13 cellular contexts compared by ENCODE assay signal in the genomic region with DNA sequence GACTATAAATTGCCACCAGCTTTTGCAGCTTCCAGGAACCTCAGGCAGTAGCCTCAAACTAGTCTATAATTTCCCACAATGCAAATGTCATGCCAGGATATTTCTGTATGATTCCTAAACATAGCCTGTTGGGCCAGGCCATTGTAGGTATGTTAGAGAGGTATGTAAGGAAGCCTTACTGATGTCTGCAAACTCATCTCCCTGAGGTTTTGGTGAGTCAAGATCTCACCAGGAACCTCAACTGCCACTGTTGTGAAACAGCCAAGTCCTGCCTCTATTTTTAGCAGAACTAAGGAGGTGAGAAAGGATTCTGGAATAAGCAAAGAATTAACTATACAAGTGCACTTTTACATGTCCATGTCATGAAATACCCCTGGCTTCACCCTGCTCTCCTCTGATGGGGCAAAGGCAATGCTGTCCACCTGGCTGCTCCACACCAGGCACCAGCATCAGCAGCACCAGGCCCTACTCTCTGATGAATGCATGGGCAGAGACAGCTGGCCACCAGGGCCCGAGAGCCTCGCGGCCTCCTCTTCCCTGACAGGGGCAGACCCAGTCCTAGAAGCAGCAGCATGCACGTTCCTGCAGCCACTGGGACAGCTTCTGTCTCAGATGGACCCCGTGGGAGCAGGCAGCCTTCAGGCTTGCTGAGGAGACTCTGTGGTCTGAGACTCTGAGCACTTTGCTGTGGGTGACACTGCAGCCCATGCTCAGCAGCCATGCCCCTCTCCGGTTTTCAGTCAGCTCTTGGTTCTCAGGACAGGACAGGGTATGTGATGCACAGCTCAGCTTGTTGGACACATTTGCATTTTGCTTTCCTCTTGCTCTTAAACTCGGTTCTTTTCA.
DNase-seq lines count a peak whose midpoint lies in the region; ATAC-seq, FAIRE-seq and TF ChIP-seq lines count a peak whose summit lies in the region.
"Had no signal": no experiment of that assay in that cellular context is flagged by ENCODE, and none has a peak within 500 bp of the region (broad histone marks: within the 10 kb centered on the region; RNA-seq: fewer than 3 reads in every experiment).

No MANE protein-coding gene starts in this region.

- CTCF ChIA-PET in AG04450 (lab: Charles Lee): no interaction called here

- ATAC-seq in HG03045 (IDR thresholded peaks at IDR 0.05; ENCODE audit: unreplicated experiment): no peak
- ATAC-seq in GM19467 (IDR thresholded peaks at IDR 0.05; ENCODE audit: unreplicated experiment): no peak
- ATAC-seq: SK-N-SH treated with all-trans-retinoic acid at 6 μM for 48 hours had no signal

- POLR2A ChIA-PET in AG04450 (lab: Yijun Ruan, JAX): no interaction called here

- peak overlapping the region; percentile 4 for H3K27ac ChIP-seq in AG04450 (ENCODE audit: low read depth, low read length)
- H3K27ac ChIP-seq: BLaER1, testis had no signal

- H3K4me3 ChIP-seq in AG04450 (ENCODE audit: low read depth, low read length): no peak overlapping the region
- H3K4me3 ChIP-seq in epithelial cell of esophagus (ENCODE audit: low read length): no peak overlapping the region
- H3K4me3 ChIP-seq: BLaER1, MG63, testis had no signal

- no peaks in the 10 kb centered on the region for H3K27me3 ChIP-seq in AG04450 (ENCODE audit: control insufficient read depth, insufficient read depth, low read length)
- H3K27me3 ChIP-seq: BLaER1, MG63, testis had no signal

- no peaks in the 10 kb centered on the region; the same call in 1 of the 2 replicates for H3K9me3 ChIP-seq in AG04450 (ENCODE audit: control insufficient read depth, insufficient read depth, low read length)
- H3K9me3 ChIP-seq: BLaER1, MG63, testis had no signal

- TF ChIP-seq CTCF in AG04450 (IDR thresholded peaks at IDR 0.05; ENCODE audit: low read depth, low read length) (no peak), epithelial cell of esophagus (IDR thresholded peaks at IDR 0.05; ENCODE audit: insufficient read depth, low read depth, low read length, missing control alignments) (no peak)

- peak; percentile 51 for FAIRE-seq in GM19239 (lab: Jason Lieb, UNC)

- DNase-seq in AG04450 (ENCODE audit: low read depth, low spot score) (peak; percentile 7), GM19239 (ENCODE audit: insufficient read length, low spot score) (no peak), NOMO-1 (lab: John Stamatoyannopoulos, UW; ENCODE audit: unreplicated experiment in 2 of 2) (peak; percentile 32 to 51), epithelial cell of esophagus (ENCODE audit: low read depth) (peak; percentile 66), GDM1 (lab: John Stamatoyannopoulos, UW) (no peak), cortex of kidney (lab: John Stamatoyannopoulos, UW) (no peak)
- DNase-seq: MG63, NCI-H526, testis had no signal

Comparison
In these comparisons a context has a peak if more than half of its experiments do, and no peak if none do; other contexts are left out.
1. DNase-seq: peak in AG04450 (single experiment), NOMO-1 (2 of 2) and epithelial cell of esophagus (single experiment); none in GM19239 (single experiment), GDM1 (single experiment) and cortex of kidney (single experiment).